Comparison of ENCODE assay signal across 8 cellular contexts in the genomic region with DNA sequence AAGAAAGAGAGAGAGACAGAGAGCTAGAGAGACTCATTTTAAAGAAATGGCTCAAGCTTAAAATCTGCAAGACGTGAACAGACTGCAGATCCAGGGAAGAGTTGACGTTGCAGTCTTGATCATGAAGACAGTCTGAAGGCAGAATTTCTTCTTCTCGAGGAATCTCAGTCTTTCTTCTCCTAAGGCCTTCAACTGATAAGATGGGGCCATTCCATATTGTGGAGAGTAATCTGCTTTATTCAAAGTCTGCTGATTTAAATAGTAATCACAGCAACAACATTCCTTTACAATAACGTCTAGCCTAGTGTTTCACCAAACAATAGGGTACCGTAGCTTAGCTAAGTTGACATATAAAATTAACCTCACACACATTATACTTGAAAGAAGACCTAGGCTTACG.
"Had no signal": no experiment of that assay in that cellular context is flagged by ENCODE, and none has a peak within 500 bp of the region (broad histone marks: within the 10 kb centered on the region; RNA-seq: fewer than 3 reads in every experiment).

No MANE protein-coding gene starts in this region.

- H3K27ac ChIP-seq: GM23248 had no signal

- H3K4me1 ChIP-seq: HAP-1 had no signal

- H3K36me3 ChIP-seq: HAP-1 had no signal

- H3K27ac Mint-ChIP-seq: H9, HFFc6 had no signal

- H3K9me3 ChIP-seq: HAP-1 had no signal

- H3K4me1 Mint-ChIP-seq: H9 had no signal

- H3K4me3 ChIP-seq: GM23248, HAP-1 had no signal

- H3K9ac ChIP-seq: GM23248 had no signal

- H3K4me3 Mint-ChIP-seq: H9, HFFc6 had no signal

- DNase-seq: GM23248, GOT3, H7, H9, HCEC 1CT, HFFc6 had no signal

- ATAC-seq: HCT116 had no signal

- H3K9me3 Mint-ChIP-seq: H9, HFFc6 had no signal

- H2AFZ ChIP-seq: GM23248 had no signal
